8 cellular contexts compared by ENCODE assay signal in the genomic region with DNA sequence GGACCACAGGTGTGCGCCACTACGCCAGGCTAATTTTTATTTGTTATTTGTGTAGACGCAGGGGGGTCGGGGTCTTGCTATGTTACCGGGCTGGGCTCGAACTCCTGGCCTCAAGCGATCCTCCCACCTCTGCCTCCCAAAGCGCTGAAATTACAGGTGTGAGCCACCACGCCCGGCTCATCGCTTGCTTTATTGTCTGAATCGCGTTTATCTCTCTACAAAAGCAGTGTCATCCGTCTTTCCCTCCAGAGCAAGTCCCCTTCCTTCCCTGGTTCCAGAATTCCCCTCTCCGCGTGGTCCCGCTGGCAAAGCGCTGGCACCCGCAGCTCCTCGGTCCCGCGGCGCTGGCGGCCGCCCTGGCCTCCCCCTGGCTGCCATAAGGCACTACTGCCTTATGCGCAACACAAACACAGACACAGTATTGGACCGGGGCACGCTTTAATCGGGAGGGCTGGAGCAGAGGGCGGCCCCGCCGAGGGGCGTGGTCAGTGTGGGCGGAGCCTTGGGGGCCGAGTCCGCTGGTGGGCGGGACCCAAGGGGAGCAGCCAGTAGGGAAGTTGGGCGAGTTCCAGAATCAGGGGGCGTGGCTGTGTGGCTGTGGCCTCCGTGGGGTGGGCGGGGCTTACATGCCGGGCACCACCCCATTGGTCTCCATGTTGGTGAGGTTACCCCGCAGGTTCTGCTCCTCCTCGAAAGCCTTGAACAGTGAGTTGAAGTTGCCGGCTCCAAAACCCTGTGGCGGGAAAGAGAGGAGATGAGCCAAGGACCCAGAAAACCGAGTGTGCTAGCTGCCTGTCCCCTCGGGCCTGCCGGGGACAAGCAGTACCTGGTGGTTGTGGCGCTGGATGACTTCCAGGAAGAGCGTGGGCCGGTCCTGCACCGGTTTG. TPM values are rescaled to one million over a fixed set of nuclear protein-coding genes. Genes with fewer than 3 reads are reported as not detected.
DNase-seq lines count a peak whose midpoint lies in the region; ATAC-seq and TF ChIP-seq lines count a peak whose summit lies in the region.

No MANE protein-coding gene starts in this region.

- intact Hi-C loops in adrenal gland (cut with DNase I) = no loop called here
- intact Hi-C loops in heart right ventricle (cut with DNase I) = loop anchor here in 2 of 10 donors (2.0 to 10.0 kb wide), 2 partner anchors 45 to 49 kb away; partner anchors contain the start of gene PSMD9 (in 2 of the 2)
- intact Hi-C loops in posterior vena cava (cut with DNase I) = no loop called here
- intact Hi-C loops in upper lobe of right lung (cut with DNase I) = no loop called here

- DNase-seq in GM12864 (ENCODE audit: low read depth) (peak; percentile 88), NCI-H1417 (lab: John Stamatoyannopoulos, UW) (peak; percentile 89 to 99 (median 95)), SW 1271 (lab: John Stamatoyannopoulos, UW) (peak; percentile 83 to 98), adrenal gland (peak; percentile 100), heart right ventricle (peak; percentile 99 to 100), posterior vena cava (ENCODE audit: low spot score) (peak; percentile 100), upper lobe of right lung (peak; percentile 100)

- ATAC-seq in HG02642 (IDR thresholded peaks at IDR 0.05; ENCODE audit: poor library complexity, unreplicated experiment) = peak; percentile 93
- peak; percentile 98 to 100 (median 99) for ATAC-seq in heart right ventricle
- ATAC-seq in upper lobe of right lung = peak; percentile 100

- peak; percentile 15 for TF ChIP-seq CTCF in GM12864 (IDR thresholded peaks at IDR 0.05; ENCODE audit: low read depth, low read length, missing control alignments)
- peak; percentile 18 to 64 (median 58) for TF ChIP-seq CTCF in adrenal gland (IDR thresholded peaks at IDR 0.05)
- peak; percentile 7 to 66 (median 50) for TF ChIP-seq CTCF in heart right ventricle (IDR thresholded peaks at IDR 0.05)
- peak; percentile 59 for TF ChIP-seq CTCF in upper lobe of right lung (IDR thresholded peaks at IDR 0.05)

- H3K36me3 ChIP-seq in adrenal gland (replicated peaks in 1 of 2) = no peaks in the 10 kb centered on the region
- no peaks in the 10 kb centered on the region for H3K36me3 ChIP-seq in heart right ventricle
- H3K36me3 ChIP-seq in upper lobe of right lung = no peaks in the 10 kb centered on the region

- peak overlapping the region in 2 of 5 donors; percentile 43 to 62 for H3K27ac ChIP-seq in adrenal gland
- peak overlapping the region in 9 of 10 donors; percentile 51 to 76 (median 62) for H3K27ac ChIP-seq in heart right ventricle
- H3K27ac ChIP-seq in upper lobe of right lung = peak overlapping the region; percentile 75

- peak in 1 of 2 donors; percentile 63 for TF ChIP-seq POLR2A in adrenal gland (IDR thresholded peaks at IDR 0.05)

- H3K4me3 ChIP-seq in GM12864 (ENCODE audit: low read depth, low read length) (peak overlapping the region; percentile 74), adrenal gland (peak overlapping the region in 2 of 4 donors; percentile 39 to 55), heart right ventricle (peak overlapping the region; percentile 49 to 70 (median 62)), upper lobe of right lung (peak overlapping the region; percentile 71)

- H3K27me3 ChIP-seq in adrenal gland (no peaks in the 10 kb centered on the region), heart right ventricle (no peaks in the 10 kb centered on the region), upper lobe of right lung (no peaks in the 10 kb centered on the region)

- WGBS in adrenal gland, 4 donors = 11 to 20% (median 14%) methylated on average over 25 to 53 of the region's 53 CpGs
- WGBS in heart right ventricle, 2 donors = 13 to 14% methylated on average over 53 of the region's 53 CpGs

- no peaks in the 10 kb centered on the region for H3K9me3 ChIP-seq in adrenal gland (replicated peaks in 1 of 3)
- H3K9me3 ChIP-seq in heart right ventricle = no peaks in the 10 kb centered on the region
- no peaks in the 10 kb centered on the region for H3K9me3 ChIP-seq in upper lobe of right lung

- H3K4me1 ChIP-seq in adrenal gland (replicated peaks in 1 of 2) (peaks cover 6% of the 10 kb centered on the region in 2 donors), heart right ventricle (peaks cover 0 to 17% (median 11%) of the 10 kb centered on the region in 9 donors), upper lobe of right lung (peaks cover 6% of the 10 kb centered on the region)

RNA-seq across cellular contexts. Expression of gene HPD, which starts 19.3 kb away (rescaled TPM):
- 10 to 100 TPM in 2 of 8 donors, 1 to 10 TPM in 6; 1.6 to 13.0 (median 4.1) TPM for total RNA-seq in adrenal gland
- 1 to 10 TPM; 3.4 to 7.9 (median 4.4) TPM for polyA plus RNA-seq in adrenal gland
- total RNA-seq in heart right ventricle = 1 to 10 TPM in 6 of 10 donors, under 1 TPM in 4; 0.24 to 3.4 (median 1.2) TPM
- 1 to 10 TPM; 1.0 to 1.3 TPM for polyA plus RNA-seq in heart right ventricle
- 10 to 100 TPM in 1 of 2 donors, 1 to 10 TPM in 1; 5.6 to 17.4 TPM for total RNA-seq in posterior vena cava
- total RNA-seq in upper lobe of right lung = 1.8 TPM

RNA-seq across cellular contexts. Expression of gene SETD1B, which starts 35.5 kb away (rescaled TPM):
- total RNA-seq in adrenal gland (10 to 100 TPM in 7 of 8 donors, 1 to 10 TPM in 1; 5.3 to 25.9 (median 13.6) TPM), heart right ventricle (10 to 100 TPM; 10.3 to 14.8 (median 11.2) TPM), posterior vena cava (10 to 100 TPM; 20.2 to 20.9 TPM), upper lobe of right lung (18.4 TPM)
- polyA plus RNA-seq in adrenal gland (10 to 100 TPM in 1 of 3 donors, 1 to 10 TPM in 2; 5.0 to 27.3 (median 9.0) TPM), heart right ventricle (10 to 100 TPM in 1 of 2 donors, 1 to 10 TPM in 1; 2.8 to 11.9 TPM)

RNA-seq across cellular contexts. Expression of gene RHOF, which starts 45.9 kb away (rescaled TPM):
- total RNA-seq in adrenal gland = 10 to 100 TPM in 7 of 8 donors, 1 to 10 TPM in 1; 7.7 to 49.5 (median 24.9) TPM
- 10 to 100 TPM in 1 of 3 donors, 1 to 10 TPM in 2; 4.1 to 14.5 (median 9.3) TPM for polyA plus RNA-seq in adrenal gland
- 10 to 100 TPM; 19.8 to 45.6 (median 27.2) TPM for total RNA-seq in heart right ventricle
- 10 to 100 TPM; 16.5 to 16.6 TPM for polyA plus RNA-seq in heart right ventricle
- total RNA-seq in posterior vena cava = 10 to 100 TPM in 1 of 2 donors, 1 to 10 TPM in 1; 5.3 to 10.4 TPM
- total RNA-seq in upper lobe of right lung = 41.0 TPM

RNA-seq across cellular contexts. Expression of gene PSMD9, which starts 49.2 kb away (rescaled TPM):
- total RNA-seq in adrenal gland (100 to 1,000 TPM in 1 of 8 donors, 10 to 100 TPM in 7; 45.3 to 145 (median 57.3) TPM), heart right ventricle (10 to 100 TPM; 29.3 to 39.9 (median 34.4) TPM), posterior vena cava (10 to 100 TPM; 37.9 to 42.1 TPM), upper lobe of right lung (43.4 TPM)
- polyA plus RNA-seq in adrenal gland (10 to 100 TPM; 31.4 to 32.7 (median 31.5) TPM), heart right ventricle (100 to 1,000 TPM in 1 of 2 donors, 10 to 100 TPM in 1; 13.6 to 117 TPM)
